In the genomic region with DNA sequence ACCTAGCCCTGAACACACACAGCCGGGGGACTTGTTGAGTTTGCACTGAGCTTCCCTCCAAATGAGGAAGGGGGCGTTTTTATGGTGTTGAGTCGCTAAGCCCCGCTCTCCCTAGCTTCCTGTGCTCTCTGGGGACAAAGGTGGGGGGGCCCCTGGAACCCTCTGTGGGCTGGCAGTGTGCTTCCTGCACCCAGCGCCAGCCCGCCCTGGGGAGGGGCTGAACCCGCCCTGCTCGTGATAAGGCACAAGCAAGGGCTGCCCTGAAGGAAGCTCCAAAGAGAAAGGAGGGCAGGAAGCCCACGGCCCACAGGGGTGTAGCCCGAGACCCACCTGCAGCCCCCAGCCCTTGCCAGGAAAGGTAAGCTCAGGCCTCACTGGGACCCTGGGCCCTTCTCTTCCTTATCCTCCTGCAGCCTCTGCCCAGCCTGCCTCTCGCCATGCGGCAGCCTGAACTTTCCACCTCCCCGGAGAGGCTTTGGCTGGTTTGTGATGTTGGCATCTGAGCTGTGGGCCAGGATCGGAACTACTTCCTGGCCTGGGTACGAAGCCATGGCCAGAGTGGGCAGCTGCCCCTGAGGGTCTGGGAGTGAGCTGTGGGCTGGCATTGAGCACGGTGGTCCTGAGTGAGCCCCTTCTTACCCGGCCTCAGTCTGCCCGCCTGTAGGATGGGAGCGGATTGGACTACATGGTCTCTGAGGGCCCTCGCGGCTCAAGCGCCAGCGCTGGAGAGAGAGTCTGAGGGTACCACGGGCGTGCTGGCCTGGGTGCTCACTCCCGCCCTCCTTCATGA, we compare ENCODE assay signal across 8 cellular contexts. TPM values are rescaled to one million over a fixed set of nuclear protein-coding genes. Genes with fewer than 3 reads are reported as not detected.
DNase-seq lines count a peak whose midpoint lies in the region; ATAC-seq and TF ChIP-seq lines count a peak whose summit lies in the region.

FERMT3 (plus strand) TSS at position 265 of the 790 bp plus-strand sequence. CDS start 644 bp downstream, outside the sequence.

- no peaks in the 10 kb centered on the region for H3K27me3 ChIP-seq in PC-9 (ENCODE audit: insufficient read depth, low read depth)

- H3K36me3 ChIP-seq in PC-9 (ENCODE audit: low read depth): peaks cover 11% of the 10 kb centered on the region; the same call in 1 of the 2 replicates

- peaks cover 60% of the 10 kb centered on the region for H3K4me1 Mint-ChIP-seq in activated T-cell treated with anti-CD3 and anti-CD28 coated beads, Interleukin-2, amount 50 U/mL, for 24 hours (ENCODE audit: low read depth)

- ATAC-seq in GM18517 (IDR thresholded peaks at IDR 0.05; ENCODE audit: unreplicated experiment) (peak; percentile 15), Right ventricle myocardium superior (ENCODE audit: poor library complexity) (peak; percentile 59)

- no peak within 1 kb of the TSS for H3K4me2 ChIP-seq in PC-9

- peak; percentile 99 for DNase-seq in NB4 (ENCODE audit: low read depth)
- DNase-seq in activated T-cell treated with anti-CD3 and anti-CD28 coated beads, Interleukin-2, amount 50 U/mL, for 24 hours: peak; percentile 84
- peak; percentile 85 for DNase-seq in Right ventricle myocardium superior
- peak; percentile 77 for DNase-seq in stimulated activated CD4-positive, alpha-beta T cell treated with anti-CD3 and anti-CD28 coated beads, Interleukin-12 subunit alpha, Interleukin-12 subunit beta, amount 100 ng/mL, for 4 hours
- no peak for DNase-seq in cerebellar cortex (ENCODE audit: low spot score)
- DNase-seq in NCI-H146 (lab: John Stamatoyannopoulos, UW): no peak
- no peak for DNase-seq in PC-9

- CTCF ChIA-PET in PC-9 (lab: Charles Lee): interaction anchor here (0.5 to 0.7 kb wide), 4 partner anchors 19 to 1401 kb away, joined by 3 to 7 read pairs (median 4); partner anchors contain the start of genes NUDT22, NXF1 and TRPT1

- H3F3A ChIP-seq in PC-9 (ENCODE audit: insufficient read depth, low read depth): peaks cover 63% of the 10 kb centered on the region

- peaks cover 24% of the 10 kb centered on the region for H4K20me1 ChIP-seq in PC-9 (ENCODE audit: insufficient read depth)

- H3K27ac Mint-ChIP-seq in activated T-cell treated with anti-CD3 and anti-CD28 coated beads, Interleukin-2, amount 50 U/mL, for 24 hours: peak within 1 kb of the TSS; percentile 99

- peak; percentile 61 for TF ChIP-seq POLR2A in NB4 (IDR thresholded peaks at IDR 0.05; ENCODE audit: extremely low read depth, insufficient read length)

- H3K27ac ChIP-seq in PC-9: no peak within 1 kb of the TSS

- no TSS peak for BruUV-seq in PC-9 (replicated peaks; lab: Mats Ljungman, UMichigan)

- intact Hi-C loops in Right ventricle myocardium superior (cut with DNase I): no loop called here
- intact Hi-C loops in PC-9 (cut with micrococcal nuclease; ENCODE audit: unreplicated experiment): no loop called here

- no peaks in the 10 kb centered on the region for H3K79me2 ChIP-seq in PC-9 (ENCODE audit: low read depth)

- H3K4me1 ChIP-seq in PC-9 (replicated peaks; ENCODE audit: insufficient read depth): 0 out of 2 replicates have a peak, but pooled peaks cover 4% of the 10 kb centered on the region

- no peak for TF ChIP-seq CTCF in NB4 (IDR thresholded peaks at IDR 0.05; ENCODE audit: low read depth, low read length)
- TF ChIP-seq CTCF in PC-9 (conservative IDR thresholded peaks at IDR 0.05): no peak

- POLR2A ChIA-PET in PC-9 (lab: Charles Lee; ENCODE audit: unreplicated experiment): interaction anchor here (0.5 to 0.6 kb wide), 2 partner anchors 15 to 40 kb away, joined by 5 to 6 read pairs; no protein-coding TSS in a partner anchor

- H2AFZ ChIP-seq in PC-9: no peak within 1 kb of the TSS

- H3K9me3 ChIP-seq in PC-9 (ENCODE audit: insufficient read depth, low read depth): no peaks in the 10 kb centered on the region

- no peaks in the 10 kb centered on the region for H3K27me3 Mint-ChIP-seq in activated T-cell treated with anti-CD3 and anti-CD28 coated beads, Interleukin-2, amount 50 U/mL, for 24 hours

- no peaks in the 10 kb centered on the region for H3K9me2 ChIP-seq in PC-9 (ENCODE audit: insufficient read depth)

- H3K9me3 Mint-ChIP-seq in activated T-cell treated with anti-CD3 and anti-CD28 coated beads, Interleukin-2, amount 50 U/mL, for 24 hours: no peaks in the 10 kb centered on the region

- H3K4me3 Mint-ChIP-seq in activated T-cell treated with anti-CD3 and anti-CD28 coated beads, Interleukin-2, amount 50 U/mL, for 24 hours: peak within 1 kb of the TSS; percentile 98

- H3K4me3 ChIP-seq in NB4 (ENCODE audit: low read depth, low read length) (peak within 1 kb of the TSS; percentile 95), PC-9 (no peak within 1 kb of the TSS)

- H3K36me3 Mint-ChIP-seq in activated T-cell treated with anti-CD3 and anti-CD28 coated beads, Interleukin-2, amount 50 U/mL, for 24 hours (ENCODE audit: low read depth): peaks cover 97% of the 10 kb centered on the region

RNA-seq across cellular contexts. Expression of gene FERMT3, which starts in this region (rescaled TPM):
- 6.0 TPM for total RNA-seq in Right ventricle myocardium superior
- 5.0 and 6.6 TPM in 2 replicates for total RNA-seq in PC-9 (2021)

Comparison
In these comparisons a context has a peak if more than half of its experiments do, and no peak if none do; other contexts are left out.
1. DNase-seq: peak in NB4 (single experiment), activated T-cell treated with anti-CD3 and anti-CD28 coated beads, Interleukin-2, amount 50 U/mL, for 24 hours (single experiment), Right ventricle myocardium superior (single experiment) and stimulated activated CD4-positive, alpha-beta T cell treated with anti-CD3 and anti-CD28 coated beads, Interleukin-12 subunit alpha, Interleukin-12 subunit beta, amount 100 ng/mL, for 4 hours (single experiment); none in cerebellar cortex (single experiment), NCI-H146 (single experiment) and PC-9 (0 of 2).